19 cellular contexts compared by ENCODE assay signal in the genomic region with DNA sequence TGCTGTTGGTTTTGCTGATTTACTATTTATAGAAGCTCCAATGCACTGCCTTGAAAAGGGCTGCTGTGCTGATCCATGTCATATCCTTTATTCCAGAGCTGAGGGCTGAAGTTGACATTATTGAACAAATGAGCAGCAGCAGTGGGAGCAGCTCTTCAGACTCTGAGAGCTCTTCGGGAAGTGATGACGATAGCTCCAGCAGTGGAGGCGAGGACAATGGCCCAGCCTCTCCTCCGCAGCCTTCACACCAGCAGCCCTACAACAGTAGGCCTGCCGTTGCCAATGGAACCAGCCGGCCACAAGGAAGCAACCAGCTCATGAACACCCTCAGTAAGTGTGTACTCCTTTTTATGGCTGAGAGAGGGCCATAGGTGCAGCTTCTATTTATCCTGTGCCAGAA. TPM values are rescaled to one million over a fixed set of nuclear protein-coding genes. Genes with fewer than 3 reads are reported as not detected.
DNase-seq lines count a peak whose midpoint lies in the region; ATAC-seq and TF ChIP-seq lines count a peak whose summit lies in the region.
"Had no signal": no experiment of that assay in that cellular context is flagged by ENCODE, and none has a peak within 500 bp of the region (broad histone marks: within the 10 kb centered on the region; RNA-seq: fewer than 3 reads in every experiment).

No MANE protein-coding gene starts in this region.

- H3K36me3 Mint-ChIP-seq in CD8-positive, alpha-beta T cell: peaks cover 88% of the 10 kb centered on the region
- H3K36me3 Mint-ChIP-seq in activated T-helper 17 cell treated with anti-CD3 and anti-CD28 coated beads, Interleukin-2, amount 50 U/mL, for 72 hours (ENCODE audit: low read depth): peaks cover 96% of the 10 kb centered on the region
- peaks cover 43 to 72% (median 43%) of the 10 kb centered on the region in 3 donors for H3K36me3 Mint-ChIP-seq in immature natural killer cell

- H3K36me3 ChIP-seq in CD8-positive, alpha-beta T cell (ENCODE audit: insufficient read depth, low read length): peaks cover 44% of the 10 kb centered on the region

- TF ChIP-seq CTCF in CD8-positive, alpha-beta T cell (IDR thresholded peaks at IDR 0.05): no peak

- H3K4me3 Mint-ChIP-seq in CD8-positive, alpha-beta T cell: no peak overlapping the region
- no peak overlapping the region for H3K4me3 Mint-ChIP-seq in activated T-helper 17 cell treated with anti-CD3 and anti-CD28 coated beads, Interleukin-2, amount 50 U/mL, for 72 hours
- no peak overlapping the region for H3K4me3 Mint-ChIP-seq in immature natural killer cell
- H3K4me3 Mint-ChIP-seq: GM23338, H9 had no signal

- ATAC-seq in CD8-positive, alpha-beta T cell: no peak
- no peak for ATAC-seq in activated T-helper 17 cell treated with anti-CD3 and anti-CD28 coated beads, Interleukin-2, amount 50 U/mL, for 72 hours (replicated peaks)
- ATAC-seq in sciatic nerve: peak; percentile 44
- no peak for ATAC-seq in GM19455 (IDR thresholded peaks at IDR 0.05; ENCODE audit: unreplicated experiment)
- ATAC-seq in GM21526 (IDR thresholded peaks at IDR 0.05; ENCODE audit: low FRiP score, unreplicated experiment): no peak
- ATAC-seq: GM23338, Panc1 had no signal

- no peaks in the 10 kb centered on the region for H3K9me3 ChIP-seq in CD8-positive, alpha-beta T cell (ENCODE audit: low read length)
- H3K9me3 ChIP-seq: BE2C had no signal

- no peaks in the 10 kb centered on the region for H3K27me3 ChIP-seq in CD8-positive, alpha-beta T cell (ENCODE audit: insufficient read depth, low read length)
- H3K27me3 ChIP-seq: BE2C had no signal

- CTCF ChIA-PET in CD8-positive, alpha-beta T cell (lab: Charles Lee): no interaction called here

- H3K4me3 ChIP-seq in CD8-positive, alpha-beta T cell (ENCODE audit: low read depth, low read length): no peak overlapping the region
- H3K4me3 ChIP-seq: GM23338 had no signal

- H3K9me3 Mint-ChIP-seq in CD8-positive, alpha-beta T cell: no peaks in the 10 kb centered on the region
- no peaks in the 10 kb centered on the region for H3K9me3 Mint-ChIP-seq in activated T-helper 17 cell treated with anti-CD3 and anti-CD28 coated beads, Interleukin-2, amount 50 U/mL, for 72 hours
- no peaks in the 10 kb centered on the region for H3K9me3 Mint-ChIP-seq in immature natural killer cell
- H3K9me3 Mint-ChIP-seq: GM23338, H9 had no signal

- peak overlapping the region; percentile 13 for H3K27ac Mint-ChIP-seq in CD8-positive, alpha-beta T cell
- H3K27ac Mint-ChIP-seq in activated T-helper 17 cell treated with anti-CD3 and anti-CD28 coated beads, Interleukin-2, amount 50 U/mL, for 72 hours: peak overlapping the region; percentile 44
- peak overlapping the region in 2 of 6 donors; percentile 43 to 55 for H3K27ac Mint-ChIP-seq in immature natural killer cell
- H3K27ac Mint-ChIP-seq: GM23338, H9 had no signal

- no peak overlapping the region for H3K27ac ChIP-seq in CD8-positive, alpha-beta T cell (ENCODE audit: low read depth, low read length)
- H3K27ac ChIP-seq: RWPE1 had no signal

- H3K4me1 ChIP-seq in CD8-positive, alpha-beta T cell (ENCODE audit: insufficient read depth, low read length): peaks cover 3% of the 10 kb centered on the region
- H3K4me1 ChIP-seq: BE2C had no signal

- DNase-seq in CD8-positive, alpha-beta T cell: no peak
- DNase-seq in head of caudate nucleus: peak in 37 of 42 donors; percentile 20 to 80 (median 49)
- no peak for DNase-seq in sciatic nerve (ENCODE audit: low spot score)
- no peak for DNase-seq in immature natural killer cell
- DNase-seq: BE2C, H9, IMR-90, KG1, MM.1S, NCI-H2081, NCI-H2227 treated with DMSO at 0.1 percent for 48 hours, NCI-H526 treated with DMSO at 0.1 percent for 48 hours, SHP77 had no signal

- H3K27me3 Mint-ChIP-seq in CD8-positive, alpha-beta T cell (ENCODE audit: low read depth): no peaks in the 10 kb centered on the region
- H3K27me3 Mint-ChIP-seq in activated T-helper 17 cell treated with anti-CD3 and anti-CD28 coated beads, Interleukin-2, amount 50 U/mL, for 72 hours: no peaks in the 10 kb centered on the region
- H3K27me3 Mint-ChIP-seq in immature natural killer cell (ENCODE audit: low read depth in 3 of 3): peaks cover 0 to 7% (median 0%) of the 10 kb centered on the region in 3 donors

- POLR2A ChIA-PET in CD8-positive, alpha-beta T cell (lab: Charles Lee): no interaction called here

- peaks cover 23% of the 10 kb centered on the region for H3K4me1 Mint-ChIP-seq in CD8-positive, alpha-beta T cell (ENCODE audit: low read depth)
- H3K4me1 Mint-ChIP-seq in activated T-helper 17 cell treated with anti-CD3 and anti-CD28 coated beads, Interleukin-2, amount 50 U/mL, for 72 hours: peaks cover 10% of the 10 kb centered on the region
- H3K4me1 Mint-ChIP-seq in immature natural killer cell: peaks cover 31 to 72% of the 10 kb centered on the region in 2 donors
- H3K4me1 Mint-ChIP-seq: GM23338, H9 had no signal

- intact Hi-C loops in CD8-positive, alpha-beta T cell (cut with DNase I, micrococcal nuclease): no loop called here
- intact Hi-C loops in head of caudate nucleus (cut with DNase I) (no loop called here), sciatic nerve (cut with DNase I) (no loop called here)

RNA-seq across cellular contexts. Expression of gene EAF1, which starts 8.8 kb away (rescaled TPM):
- 10 to 100 TPM; 33.7 to 36.0 TPM for total RNA-seq in CD8-positive, alpha-beta T cell
- total RNA-seq in activated T-helper 17 cell treated with anti-CD3 and anti-CD28 coated beads, Interleukin-2, amount 50 U/mL, for 72 hours: 10 to 100 TPM; 31.5 to 37.0 TPM
- total RNA-seq in sciatic nerve: 14.4 TPM
- 10 to 100 TPM; 14.4 to 24.0 (median 14.6) TPM for polyA plus RNA-seq in immature natural killer cell

RNA-seq across cellular contexts. Expression of gene METTL6, which starts 8.9 kb away (rescaled TPM):
- 1 to 10 TPM; 4.1 to 4.9 TPM for total RNA-seq in CD8-positive, alpha-beta T cell
- 10 to 100 TPM; 16.5 to 19.7 TPM for total RNA-seq in activated T-helper 17 cell treated with anti-CD3 and anti-CD28 coated beads, Interleukin-2, amount 50 U/mL, for 72 hours
- total RNA-seq in sciatic nerve: 21.5 TPM
- polyA plus RNA-seq in immature natural killer cell: 10 to 100 TPM in 2 of 3 donors, 1 to 10 TPM in 1; 2.3 to 20.3 (median 13.1) TPM

Comparison
In these comparisons a context has a peak if more than half of its experiments do, and no peak if none do; other contexts are left out.
1. DNase-seq: peak in head of caudate nucleus (37 of 42); none in CD8-positive, alpha-beta T cell (0 of 7), sciatic nerve (single experiment) and immature natural killer cell (0 of 3).